15 cellular contexts compared by ENCODE assay signal in genomic region chr19:34972163-34972705, GRCh38. TPM values are rescaled to one million over a fixed set of nuclear protein-coding genes. Genes with fewer than 3 reads are reported as not detected.
DNase-seq lines count a peak whose midpoint lies in the region; ATAC-seq, FAIRE-seq and TF ChIP-seq lines count a peak whose summit lies in the region.
"Had no signal": no experiment of that assay in that cellular context is flagged by ENCODE, and none has a peak within 500 bp of the region (broad histone marks: within the 10 kb centered on the region; RNA-seq: fewer than 3 reads in every experiment).

No MANE protein-coding gene starts in this region.

- H3K4me3 ChIP-seq in right lobe of liver (no peak overlapping the region), HepG2 (replicated peaks in 1 of 3; ENCODE audit: insufficient read depth in 1 of 3, low read depth in 2 of 3, low read length in 3 of 3) (no peak overlapping the region)
- H3K4me3 ChIP-seq: BLaER1 had no signal

- H3K4me1 ChIP-seq in right lobe of liver, result peaks cover 0 to 10% (median 2%) of the 10 kb centered on the region in 4 donors
- H3K4me1 ChIP-seq in HepG2 (ENCODE audit: insufficient read depth, low read length), result peaks cover 48% of the 10 kb centered on the region

- H3K36me3 Mint-ChIP-seq in activated CD8-positive, alpha-beta memory T cell treated with anti-CD3 and anti-CD28 coated beads, Interleukin-2, amount 10 ng/mL, durations not matched to agents 7 days and 5 days, result peaks cover 4% of the 10 kb centered on the region
- H3K36me3 Mint-ChIP-seq in osteocyte (ENCODE audit: unreplicated experiment), result no peaks in the 10 kb centered on the region
- no peaks in the 10 kb centered on the region for H3K36me3 Mint-ChIP-seq in T-helper 17 cell (ENCODE audit: low read depth)

- H3K9me3 Mint-ChIP-seq in activated CD8-positive, alpha-beta memory T cell treated with anti-CD3 and anti-CD28 coated beads, Interleukin-2, amount 10 ng/mL, durations not matched to agents 7 days and 5 days (ENCODE audit: low read depth), result peaks cover 19% of the 10 kb centered on the region
- no peaks in the 10 kb centered on the region for H3K9me3 Mint-ChIP-seq in osteocyte (ENCODE audit: unreplicated experiment)

- no peak overlapping the region for H3K27ac Mint-ChIP-seq in activated CD8-positive, alpha-beta memory T cell treated with anti-CD3 and anti-CD28 coated beads, Interleukin-2, amount 10 ng/mL, durations not matched to agents 7 days and 5 days
- H3K27ac Mint-ChIP-seq in osteocyte (ENCODE audit: unreplicated experiment) (no peak overlapping the region), T-helper 17 cell (no peak overlapping the region)

- no peaks in the 10 kb centered on the region for H4K20me1 ChIP-seq in HepG2 (ENCODE audit: insufficient read depth, low read length)
- H4K20me1 ChIP-seq: BLaER1 had no signal

- H3K27me3 ChIP-seq in right lobe of liver, result no peaks in the 10 kb centered on the region
- H3K27me3 ChIP-seq in HepG2 (ENCODE audit: control insufficient read depth in 1 of 2, insufficient read depth in 2 of 2, low read length in 2 of 2), result peaks cover 1 to 32% of the 10 kb centered on the region in 2 experiments; a peak in 2 of 5 replicates
- H3K27me3 ChIP-seq: BLaER1 had no signal

- no peak overlapping the region for H3K9ac ChIP-seq in HepG2 (ENCODE audit: insufficient read depth, low read depth, low read length)
- H3K9ac ChIP-seq: BLaER1 had no signal

- TF ChIP-seq POLR2A in right lobe of liver (IDR thresholded peaks at IDR 0.05) (no peak), HepG2 (IDR thresholded peaks at IDR 0.05; ENCODE audit: insufficient read depth in 1 of 2, low read depth in 2 of 2, low read length in 2 of 2) (no peak)

- DNase-seq in activated CD8-positive, alpha-beta memory T cell treated with anti-CD3 and anti-CD28 coated beads, Interleukin-2, amount 50 U/mL, for 48 hours, result peak; percentile 44
- no peak for DNase-seq in activated CD8-positive, alpha-beta memory T cell treated with anti-CD3 and anti-CD28 coated beads, Interleukin-2, amount 10 ng/mL, durations not matched to agents 7 days and 5 days
- DNase-seq in right lobe of liver (peak in 2 of 3 donors; percentile 7 to 21), HepG2 (ENCODE audit: low spot score) (no peak), osteocyte (ENCODE audit: extremely low spot score, unreplicated experiment) (peak; percentile 46), NCI-H1694 (lab: John Stamatoyannopoulos, UW) (no peak), T-helper 17 cell (no peak)
- DNase-seq: 8988T; AML-193; Caco-2; CD8-positive, alpha-beta memory T cell; GF-D8 had no signal

- no peak for TF ChIP-seq RAD21 in HepG2 (CRISPR knock-in tag; IDR thresholded peaks at IDR 0.05)

- no peak for FAIRE-seq in HepG2 (lab: Jason Lieb, UNC)
- FAIRE-seq: GM19239, HTR-8/SVneo had no signal

- 89% methylated on average over 4 of the region's 7 CpGs for WGBS in right lobe of liver (ENCODE audit: insufficient coverage, low coverage, low lambda C conversion rate, missing lambda C conversion rate)
- 25% methylated on average over 7 of the region's 7 CpGs for WGBS in HepG2 (ENCODE audit: low lambda C conversion rate)

- no peak for ATAC-seq in activated CD8-positive, alpha-beta memory T cell treated with anti-CD3 and anti-CD28 coated beads, Interleukin-2, amount 10 ng/mL, durations not matched to agents 7 days and 5 days
- ATAC-seq in right lobe of liver (no peak), HepG2 (no peak), T-helper 17 cell (no peak)

- H3K9me3 ChIP-seq in right lobe of liver, result peaks cover 0 to 5% (median 0%) of the 10 kb centered on the region in 4 donors
- H3K9me3 ChIP-seq in HepG2 (ENCODE audit: low read length), result peaks cover 21% of the 10 kb centered on the region
- H3K9me3 ChIP-seq in T-helper 17 cell (ENCODE audit: control insufficient read depth, low read length, poor library complexity, severe bottlenecking), result no peaks in the 10 kb centered on the region

- CTCF ChIA-PET in activated CD8-positive, alpha-beta memory T cell treated with anti-CD3 and anti-CD28 coated beads, Interleukin-2, amount 10 ng/mL, durations not matched to agents 7 days and 5 days (lab: Charles Lee), result interaction anchor here (0.6 to 7.1 kb wide), 18 partner anchors 8 to 239 kb away, joined by 3 to 97 read pairs (median 5); partner anchors contain the start of gene GRAMD1A
- CTCF ChIA-PET in HepG2 (lab: Yijun Ruan, JAX; ENCODE audit: low intra/inter-chr PET ratio, low total read pairs), result interaction anchor here (0.7 to 3.0 kb wide), 2 partner anchors 41 to 58 kb away, joined by 3 to 99 read pairs; partner anchors contain the start of gene SCN1B

- intact Hi-C loops in right lobe of liver (cut with DNase I), result loop anchor here (5.0 kb wide), 1 partner anchor 40 kb away; no protein-coding TSS in a partner anchor
- intact Hi-C loops in HepG2 (cut with micrococcal nuclease; ENCODE audit: unreplicated experiment), result loop anchor here (2.0 kb wide), 1 partner anchor 23 kb away; no protein-coding TSS in a partner anchor

- in situ Hi-C loops in HepG2 (cut with HindIII; ENCODE audit: extremely low pct_ligation_motif_present, low pct_unique_long_range_greater_than_20kb), result loop anchor here (5.0 kb wide), 1 partner anchor 40 kb away; no protein-coding TSS in a partner anchor

- no peaks in the 10 kb centered on the region for H3K79me2 ChIP-seq in HepG2 (ENCODE audit: insufficient read depth, low read length)

- peaks cover 23% of the 10 kb centered on the region for H3K4me1 Mint-ChIP-seq in activated CD8-positive, alpha-beta memory T cell treated with anti-CD3 and anti-CD28 coated beads, Interleukin-2, amount 10 ng/mL, durations not matched to agents 7 days and 5 days
- H3K4me1 Mint-ChIP-seq in osteocyte (ENCODE audit: unreplicated experiment) (peaks cover 2% of the 10 kb centered on the region), T-helper 17 cell (peaks cover 7% of the 10 kb centered on the region)

- POLR2A ChIA-PET in HepG2 (lab: Yijun Ruan, JAX), result no interaction called here

- no peak overlapping the region for H2AFZ ChIP-seq in HepG2 (ENCODE audit: low read length)

- H3K4me2 ChIP-seq in HepG2 (ENCODE audit: low read depth, low read length), result no peak overlapping the region
- H3K4me2 ChIP-seq: BLaER1 had no signal

- H3K4me3 Mint-ChIP-seq in activated CD8-positive, alpha-beta memory T cell treated with anti-CD3 and anti-CD28 coated beads, Interleukin-2, amount 10 ng/mL, durations not matched to agents 7 days and 5 days, result no peak overlapping the region
- no peak overlapping the region for H3K4me3 Mint-ChIP-seq in osteocyte (ENCODE audit: unreplicated experiment)
- H3K4me3 Mint-ChIP-seq in T-helper 17 cell, result no peak overlapping the region

- H3K27me3 Mint-ChIP-seq in activated CD8-positive, alpha-beta memory T cell treated with anti-CD3 and anti-CD28 coated beads, Interleukin-2, amount 10 ng/mL, durations not matched to agents 7 days and 5 days, result no peaks in the 10 kb centered on the region
- peaks cover 11% of the 10 kb centered on the region for H3K27me3 Mint-ChIP-seq in osteocyte (ENCODE audit: unreplicated experiment)
- H3K27me3 Mint-ChIP-seq in T-helper 17 cell, result no peaks in the 10 kb centered on the region
- H3K27me3 Mint-ChIP-seq: CD8-positive, alpha-beta memory T cell had no signal

- H3K36me3 ChIP-seq in right lobe of liver (no peaks in the 10 kb centered on the region), HepG2 (replicated peaks in 1 of 2; ENCODE audit: control insufficient read depth in 1 of 2, insufficient read depth in 2 of 2, low read length in 2 of 2) (no peaks in the 10 kb centered on the region)
- H3K36me3 ChIP-seq: BLaER1 had no signal

- no peak for TF ChIP-seq EP300 in HepG2 (IDR thresholded peaks at IDR 0.05; ENCODE audit: low read depth in 2 of 2, low read length in 2 of 2)
- TF ChIP-seq EP300 in HepG2 (CRISPR knock-in tag; IDR thresholded peaks at IDR 0.05; ENCODE audit: borderline replicate concordance), result no peak

- no peak overlapping the region for H3K27ac ChIP-seq in right lobe of liver
- H3K27ac ChIP-seq in HepG2 (ENCODE audit: extremely low read length, insufficient read depth, low read length), result no peak overlapping the region
- H3K27ac ChIP-seq: BLaER1 had no signal

- TF ChIP-seq CTCF in right lobe of liver (IDR thresholded peaks at IDR 0.05) (no peak), HepG2 (CRISPR knock-in tag; IDR thresholded peaks at IDR 0.05) (no peak), osteocyte (IDR thresholded peaks at IDR 0.05) (no peak)

- BruUV-seq in HepG2 (replicated peaks; lab: Mats Ljungman, UMichigan), result no TSS peak

RNA-seq across cellular contexts. Expression of gene ZNF792, which starts 8.2 kb away (rescaled TPM):
- 10 to 100 TPM; 13.5 to 15.3 TPM for total RNA-seq in activated CD8-positive, alpha-beta memory T cell treated with anti-CD3 and anti-CD28 coated beads, Interleukin-2, amount 10 ng/mL, durations not matched to agents 7 days and 5 days
- total RNA-seq in right lobe of liver (1 to 10 TPM; 2.6 to 3.8 (median 3.2) TPM), HepG2 (2016; rRNA removed; fragmentation: Illumina TruSeq; extraction: Trizol) (5.5 and 6.3 TPM in 2 replicates), osteocyte (3.0 and 4.1 TPM in 2 replicates), T-helper 17 cell (10 to 100 TPM; 15.1 to 15.5 TPM)
- total RNA-seq in HepG2 (2016; cell fraction: cytosol; rRNA removed; fragmentation: Illumina TruSeq; extraction: Trizol; ENCODE audit: low read depth), result 0.61 and 0.88 TPM in 2 replicates
- 4.8 and 6.5 TPM in 2 replicates for total RNA-seq in HepG2 (2016; cell fraction: insoluble cytoplasmic fraction; rRNA removed; fragmentation: Illumina TruSeq; extraction: Trizol)
- total RNA-seq in HepG2 (2016; cell fraction: membrane; rRNA removed; fragmentation: Illumina TruSeq; extraction: Trizol), result 3.4 TPM in 2 replicates
- 4.8 and 6.0 TPM in 2 replicates for total RNA-seq in HepG2 (2016; cell fraction: nucleus; rRNA removed; fragmentation: Illumina TruSeq; extraction: Trizol)
- polyA plus RNA-seq in HepG2 (2011; rRNA removed), result 9.1 and 11.5 TPM in 2 replicates
- polyA plus RNA-seq in HepG2 (2011; cell fraction: cytosol; rRNA removed), result 6.9 and 7.9 TPM in 2 replicates
- polyA plus RNA-seq in HepG2 (2011; cell fraction: nucleus; rRNA removed), result 8.8 and 9.8 TPM in 2 replicates
- 4.4 and 4.5 TPM in 2 replicates for polyA plus RNA-seq in HepG2 (2012)
- 0.40 and 0.45 TPM in 2 replicates for polyA plus RNA-seq in HepG2 (2016; cell fraction: cytosol; fragmentation: Illumina TruSeq; extraction: Trizol; ENCODE audit: low read depth)
- 2.9 and 3.3 TPM in 2 replicates for polyA plus RNA-seq in HepG2 (2016; cell fraction: insoluble cytoplasmic fraction; fragmentation: Illumina TruSeq; extraction: Trizol; ENCODE audit: low read depth)
- polyA plus RNA-seq in HepG2 (2016; cell fraction: membrane; fragmentation: Illumina TruSeq; extraction: Trizol; ENCODE audit: low read depth), result 1.0 and 1.2 TPM in 2 replicates
- polyA plus RNA-seq in HepG2 (2016; cell fraction: nucleus; fragmentation: Illumina TruSeq; extraction: Trizol; ENCODE audit: insufficient read depth, low read depth), result 3.7 and 4.6 TPM in 2 replicates
- polyA minus RNA-seq in HepG2 (2011; rRNA and poly(A)+ RNA removed; ENCODE audit: low replicate concordance), result 5.1 and 35.3 TPM in 2 replicates
- polyA minus RNA-seq in HepG2 (2011; cell fraction: cytosol; rRNA and poly(A)+ RNA removed), result 17.0 and 18.6 TPM in 2 replicates
- 31.9 and 39.7 TPM in 2 replicates for polyA minus RNA-seq in HepG2 (2011; cell fraction: nucleus; rRNA and poly(A)+ RNA removed)

RNA-seq across cellular contexts. Expression of gene GRAMD1A, which starts 27.9 kb away (rescaled TPM):
- total RNA-seq in activated CD8-positive, alpha-beta memory T cell treated with anti-CD3 and anti-CD28 coated beads, Interleukin-2, amount 10 ng/mL, durations not matched to agents 7 days and 5 days, result 100 to 1,000 TPM; 109 to 127 TPM
- total RNA-seq in right lobe of liver, result 10 to 100 TPM; 10.4 to 34.8 (median 15.4) TPM
- total RNA-seq in HepG2 (2016; rRNA removed; fragmentation: Illumina TruSeq; extraction: Trizol), result 8.0 and 14.7 TPM in 2 replicates
- 23.3 and 25.4 TPM in 2 replicates for total RNA-seq in HepG2 (2016; cell fraction: cytosol; rRNA removed; fragmentation: Illumina TruSeq; extraction: Trizol; ENCODE audit: low read depth)
- total RNA-seq in HepG2 (2016; cell fraction: insoluble cytoplasmic fraction; rRNA removed; fragmentation: Illumina TruSeq; extraction: Trizol), result 7.2 and 15.9 TPM in 2 replicates
- 26.9 and 28.0 TPM in 2 replicates for total RNA-seq in HepG2 (2016; cell fraction: membrane; rRNA removed; fragmentation: Illumina TruSeq; extraction: Trizol)
- 17.9 and 19.7 TPM in 2 replicates for total RNA-seq in HepG2 (2016; cell fraction: nucleus; rRNA removed; fragmentation: Illumina TruSeq; extraction: Trizol)
- 171 and 181 TPM in 2 replicates for polyA plus RNA-seq in HepG2 (2011; rRNA removed)
- polyA plus RNA-seq in HepG2 (2011; cell fraction: cytosol; rRNA removed), result 68.5 and 120 TPM in 2 replicates
- polyA plus RNA-seq in HepG2 (2011; cell fraction: nucleus; rRNA removed), result 669 and 1,022 TPM in 2 replicates
- polyA plus RNA-seq in HepG2 (2012), result 68.6 and 85.6 TPM in 2 replicates
- 47.6 and 52.1 TPM in 2 replicates for polyA plus RNA-seq in HepG2 (2016; cell fraction: cytosol; fragmentation: Illumina TruSeq; extraction: Trizol; ENCODE audit: low read depth)
- polyA plus RNA-seq in HepG2 (2016; cell fraction: insoluble cytoplasmic fraction; fragmentation: Illumina TruSeq; extraction: Trizol; ENCODE audit: low read depth), result 11.6 and 19.2 TPM in 2 replicates
- polyA plus RNA-seq in HepG2 (2016; cell fraction: membrane; fragmentation: Illumina TruSeq; extraction: Trizol; ENCODE audit: low read depth), result 43.5 and 50.9 TPM in 2 replicates
- 55.7 and 69.0 TPM in 2 replicates for polyA plus RNA-seq in HepG2 (2016; cell fraction: nucleus; fragmentation: Illumina TruSeq; extraction: Trizol; ENCODE audit: insufficient read depth, low read depth)
- polyA minus RNA-seq in HepG2 (2011; rRNA and poly(A)+ RNA removed; ENCODE audit: low replicate concordance), result 32.3 and 120 TPM in 2 replicates
- polyA minus RNA-seq in HepG2 (2011; cell fraction: cytosol; rRNA and poly(A)+ RNA removed), result 59.4 and 66.8 TPM in 2 replicates
- polyA minus RNA-seq in HepG2 (2011; cell fraction: nucleus; rRNA and poly(A)+ RNA removed), result 94.2 and 105 TPM in 2 replicates
- 77.8 and 80.8 TPM in 2 replicates for total RNA-seq in osteocyte
- 100 to 1,000 TPM; 153 to 162 TPM for total RNA-seq in T-helper 17 cell

RNA-seq across cellular contexts. Expression of gene ZNF30, which starts 45.5 kb away (rescaled TPM):
- total RNA-seq in activated CD8-positive, alpha-beta memory T cell treated with anti-CD3 and anti-CD28 coated beads, Interleukin-2, amount 10 ng/mL, durations not matched to agents 7 days and 5 days, result 1 to 10 TPM; 2.7 TPM
- total RNA-seq in right lobe of liver, result 1 to 10 TPM in 4 of 6 experiments, under 1 TPM in 2; 0.95 to 4.0 (median 1.4) TPM
- 4.4 and 6.2 TPM in 2 replicates for total RNA-seq in HepG2 (2016; rRNA removed; fragmentation: Illumina TruSeq; extraction: Trizol)
- total RNA-seq in HepG2 (2016; cell fraction: cytosol; rRNA removed; fragmentation: Illumina TruSeq; extraction: Trizol; ENCODE audit: low read depth), result 1.3 and 1.4 TPM in 2 replicates
- 4.0 and 6.2 TPM in 2 replicates for total RNA-seq in HepG2 (2016; cell fraction: insoluble cytoplasmic fraction; rRNA removed; fragmentation: Illumina TruSeq; extraction: Trizol)
- total RNA-seq in HepG2 (2016; cell fraction: membrane; rRNA removed; fragmentation: Illumina TruSeq; extraction: Trizol), result 1.6 and 2.0 TPM in 2 replicates
- 2.9 TPM in 2 replicates for total RNA-seq in HepG2 (2016; cell fraction: nucleus; rRNA removed; fragmentation: Illumina TruSeq; extraction: Trizol)
- 2.1 and 2.3 TPM in 2 replicates for polyA plus RNA-seq in HepG2 (2011; rRNA removed)
- 0.99 and 2.0 TPM in 2 replicates for polyA plus RNA-seq in HepG2 (2011; cell fraction: cytosol; rRNA removed)
- polyA plus RNA-seq in HepG2 (2011; cell fraction: nucleus; rRNA removed), result 1.7 and 2.2 TPM in 2 replicates
- polyA plus RNA-seq in HepG2 (2012), result 2.0 and 2.3 TPM in 2 replicates
- 0.37 and 0.49 TPM in 2 replicates for polyA plus RNA-seq in HepG2 (2016; cell fraction: cytosol; fragmentation: Illumina TruSeq; extraction: Trizol; ENCODE audit: low read depth)
- 4.0 and 4.7 TPM in 2 replicates for polyA plus RNA-seq in HepG2 (2016; cell fraction: insoluble cytoplasmic fraction; fragmentation: Illumina TruSeq; extraction: Trizol; ENCODE audit: low read depth)
- polyA plus RNA-seq in HepG2 (2016; cell fraction: membrane; fragmentation: Illumina TruSeq; extraction: Trizol; ENCODE audit: low read depth), result 0.87 and 1.1 TPM in 2 replicates
- polyA plus RNA-seq in HepG2 (2016; cell fraction: nucleus; fragmentation: Illumina TruSeq; extraction: Trizol; ENCODE audit: insufficient read depth, low read depth), result 5.5 and 5.9 TPM in 2 replicates
- 2.0 and 3.4 TPM in 2 replicates for polyA minus RNA-seq in HepG2 (2011; rRNA and poly(A)+ RNA removed; ENCODE audit: low replicate concordance)
- polyA minus RNA-seq in HepG2 (2011; cell fraction: cytosol; rRNA and poly(A)+ RNA removed), result 1.5 and 1.8 TPM in 2 replicates
- 3.5 and 4.0 TPM in 2 replicates for polyA minus RNA-seq in HepG2 (2011; cell fraction: nucleus; rRNA and poly(A)+ RNA removed)
- total RNA-seq in osteocyte, result 3.9 and 6.2 TPM in 2 replicates
- total RNA-seq in T-helper 17 cell, result 1 to 10 TPM; 3.0 to 3.5 TPM

RNA-seq across cellular contexts. Expression of gene SCN1B, which starts 58.0 kb away (rescaled TPM):
- total RNA-seq in activated CD8-positive, alpha-beta memory T cell treated with anti-CD3 and anti-CD28 coated beads, Interleukin-2, amount 10 ng/mL, durations not matched to agents 7 days and 5 days, result under 1 TPM; 0.26 to 0.37 TPM
- total RNA-seq in right lobe of liver, result 1 to 10 TPM; 2.6 to 4.9 (median 3.6) TPM
- 1.5 and 2.7 TPM in 2 replicates for total RNA-seq in HepG2 (2016; rRNA removed; fragmentation: Illumina TruSeq; extraction: Trizol)
- 4.5 and 6.0 TPM in 2 replicates for total RNA-seq in HepG2 (2016; cell fraction: cytosol; rRNA removed; fragmentation: Illumina TruSeq; extraction: Trizol; ENCODE audit: low read depth)
- total RNA-seq in HepG2 (2016; cell fraction: insoluble cytoplasmic fraction; rRNA removed; fragmentation: Illumina TruSeq; extraction: Trizol), result 1.1 and 2.5 TPM in 2 replicates
- total RNA-seq in HepG2 (2016; cell fraction: membrane; rRNA removed; fragmentation: Illumina TruSeq; extraction: Trizol), result 6.4 and 8.1 TPM in 2 replicates
- total RNA-seq in HepG2 (2016; cell fraction: nucleus; rRNA removed; fragmentation: Illumina TruSeq; extraction: Trizol), result 1.5 and 2.0 TPM in 2 replicates
- 20.1 and 24.5 TPM in 2 replicates for polyA plus RNA-seq in HepG2 (2011; rRNA removed)
- 14.0 and 14.1 TPM in 2 replicates for polyA plus RNA-seq in HepG2 (2011; cell fraction: cytosol; rRNA removed)
- polyA plus RNA-seq in HepG2 (2011; cell fraction: nucleus; rRNA removed), result 42.7 and 48.8 TPM in 2 replicates
- 5.5 and 5.6 TPM in 2 replicates for polyA plus RNA-seq in HepG2 (2012)
- polyA plus RNA-seq in HepG2 (2016; cell fraction: cytosol; fragmentation: Illumina TruSeq; extraction: Trizol; ENCODE audit: low read depth), result 8.2 and 8.5 TPM in 2 replicates
- polyA plus RNA-seq in HepG2 (2016; cell fraction: insoluble cytoplasmic fraction; fragmentation: Illumina TruSeq; extraction: Trizol; ENCODE audit: low read depth), result 1.9 and 2.0 TPM in 2 replicates
- polyA plus RNA-seq in HepG2 (2016; cell fraction: membrane; fragmentation: Illumina TruSeq; extraction: Trizol; ENCODE audit: low read depth), result 8.0 and 8.2 TPM in 2 replicates
- polyA plus RNA-seq in HepG2 (2016; cell fraction: nucleus; fragmentation: Illumina TruSeq; extraction: Trizol; ENCODE audit: insufficient read depth, low read depth), result 6.6 and 6.8 TPM in 2 replicates
- 0.89 and 10.7 TPM in 2 replicates for polyA minus RNA-seq in HepG2 (2011; rRNA and poly(A)+ RNA removed; ENCODE audit: low replicate concordance)
- 4.2 TPM in 2 replicates for polyA minus RNA-seq in HepG2 (2011; cell fraction: cytosol; rRNA and poly(A)+ RNA removed)
- 10.8 and 11.2 TPM in 2 replicates for polyA minus RNA-seq in HepG2 (2011; cell fraction: nucleus; rRNA and poly(A)+ RNA removed)
- total RNA-seq in osteocyte, result 7.3 and 8.1 TPM in 2 replicates
- total RNA-seq in T-helper 17 cell, result 1 to 10 TPM; 1.9 to 6.2 TPM

Comparison
In these comparisons a context has a peak if more than half of its experiments do, and no peak if none do; other contexts are left out.
1. DNase-seq: peak in activated CD8-positive, alpha-beta memory T cell treated with anti-CD3 and anti-CD28 coated beads, Interleukin-2, amount 50 U/mL, for 48 hours (single experiment), right lobe of liver (2 of 3) and osteocyte (single experiment); none in activated CD8-positive, alpha-beta memory T cell treated with anti-CD3 and anti-CD28 coated beads, Interleukin-2, amount 10 ng/mL, durations not matched to agents 7 days and 5 days (single experiment), HepG2 (single experiment), NCI-H1694 (single experiment) and T-helper 17 cell (0 of 3).